8 cellular contexts compared by ENCODE assay signal in genomic region chr14:69151458-69152180, GRCh38. TPM values are rescaled to one million over a fixed set of nuclear protein-coding genes. Genes with fewer than 3 reads are reported as not detected.
A peak's percentile ranks its signal among the peaks of the same experiment; 100 is the strongest.
DNase-seq lines count a peak whose midpoint lies in the region; ATAC-seq lines count a peak whose summit lies in the region.

No MANE protein-coding gene starts in this region.

- H3K9me3 ChIP-seq in NT2/D1 (ENCODE audit: insufficient read depth, low read length) (no peaks in the 10 kb centered on the region), endocrine pancreas (ENCODE audit: control insufficient read depth, low read length) (no peaks in the 10 kb centered on the region)

- peak; percentile 89 for DNase-seq in AG20443 (ENCODE audit: low spot score)
- DNase-seq in NT2/D1 (ENCODE audit: low read depth, low spot score): peak; percentile 71
- peak; percentile 26 for DNase-seq in activated CD8-positive, alpha-beta memory T cell treated with anti-CD3 and anti-CD28 coated beads, Interleukin-2, amount 50 U/mL, for 1 hour (ENCODE audit: extremely low read depth)
- peak; percentile 93 for DNase-seq in mesenteric fat pad (ENCODE audit: low spot score)
- peak; percentile 50 for DNase-seq in stimulated activated CD8-positive, alpha-beta memory T cell treated with anti-CD3 and anti-CD28 coated beads, Interleukin-15, amount 100 ng/mL, for 24 hours (ENCODE audit: low read depth)

- H3K27me3 ChIP-seq in NT2/D1 (ENCODE audit: insufficient read depth, insufficient read length): peaks cover 5% of the 10 kb centered on the region
- H3K27me3 ChIP-seq in endocrine pancreas (ENCODE audit: control insufficient read depth, insufficient read depth, low read length): no peaks in the 10 kb centered on the region

- H3K4me1 ChIP-seq in NT2/D1 (ENCODE audit: insufficient read depth, insufficient read length) (no peaks in the 10 kb centered on the region), endocrine pancreas (ENCODE audit: control insufficient read depth, insufficient read depth, low read length) (peaks cover 17% of the 10 kb centered on the region)

- H3K9ac ChIP-seq in NT2/D1 (ENCODE audit: insufficient read length, low read depth) (peak overlapping the region; percentile 90), endocrine pancreas (ENCODE audit: control insufficient read depth, insufficient read depth, low read length) (peak overlapping the region; percentile 91)

- ATAC-seq in GM19035 (IDR thresholded peaks at IDR 0.05; ENCODE audit: unreplicated experiment) (peak; percentile 52), HG03565 (IDR thresholded peaks at IDR 0.05; ENCODE audit: unreplicated experiment) (peak; percentile 47)

- peaks cover 6% of the 10 kb centered on the region for H3K36me3 ChIP-seq in NT2/D1 (ENCODE audit: insufficient read depth, insufficient read length, low read length)
- no peaks in the 10 kb centered on the region for H3K36me3 ChIP-seq in endocrine pancreas (ENCODE audit: control insufficient read depth, insufficient read depth, low read length)

- H3K4me3 ChIP-seq in NT2/D1 (ENCODE audit: insufficient read length, low read depth): peak overlapping the region; percentile 83
- peak overlapping the region; percentile 83 for H3K4me3 ChIP-seq in endocrine pancreas (ENCODE audit: control insufficient read depth, insufficient read depth, low read length)

RNA-seq across cellular contexts. Expression of gene DCAF5, which starts 1.3 kb away (rescaled TPM):
- 63.3 TPM for total RNA-seq in mesenteric fat pad

RNA-seq across cellular contexts. Expression of gene EXD2, which starts 39.7 kb away (rescaled TPM):
- 27.5 TPM for total RNA-seq in mesenteric fat pad

Comparison
In these comparisons a context has a peak if more than half of its experiments do, and no peak if none do; other contexts are left out.
1. Peak in every context shown above with its lines: DNase-seq, ATAC-seq and H3K4me3 ChIP-seq.
2. DNase-seq: peak in every context shown above with its lines; median percentile 93 in mesenteric fat pad; 89 in AG20443; 71 in NT2/D1; 50 in stimulated activated CD8-positive, alpha-beta memory T cell treated with anti-CD3 and anti-CD28 coated beads, Interleukin-15, amount 100 ng/mL, for 24 hours; 26 in activated CD8-positive, alpha-beta memory T cell treated with anti-CD3 and anti-CD28 coated beads, Interleukin-2, amount 50 U/mL, for 1 hour.